ENCODE assay signal across 1 cellular context in genomic region chr4:112230879-112231778, GRCh38.
TF ChIP-seq lines count a peak whose summit lies in the region.

No MANE protein-coding gene starts in this region.

TF ChIP-seq in HepG2, 621 proteins besides CTCF, POLR2A, EP300 and RAD21 (continued from another document and continues in another):
- TF ChIP-seq ZHX1 (CRISPR knock-in tag; IDR thresholded peaks at IDR 0.05; ENCODE audit: low read depth), result no peak; the same call in 1 of the 2 replicates
- 0 out of 2 replicates have a peak, but pooled peaks have one; percentile 20 for TF ChIP-seq ARID3A (IDR thresholded peaks at IDR 0.05; ENCODE audit: low read depth, low read length)
- TF ChIP-seq ZBTB40 (IDR thresholded peaks at IDR 0.05), result 0 out of 2 replicates have a peak, but pooled peaks have one; percentile 8
- TF ChIP-seq ZBTB40 (CRISPR knock-in tag; IDR thresholded peaks at IDR 0.05), result no peak; the same call in 1 of the 2 replicates
- TF ChIP-seq KLF16 (CRISPR knock-in tag; IDR thresholded peaks at IDR 0.05), result peak in 1 of 2 experiments; percentile 79; a peak in 2 of 4 replicates
- no peak for TF ChIP-seq MBNL3 (CRISPR knock-in tag; conservative IDR thresholded peaks at IDR 0.05)
- TF ChIP-seq KAT8 (CRISPR knock-in tag; IDR thresholded peaks at IDR 0.05), result peak; percentile 88
- TF ChIP-seq SP140L (CRISPR knock-in tag; IDR thresholded peaks at IDR 0.05; ENCODE audit: borderline replicate concordance), result peak; percentile 74; the same call in 1 of the 2 replicates
- TF ChIP-seq ZNF317 (CRISPR knock-in tag; IDR thresholded peaks at IDR 0.05), result no peak; the same call in 1 of the 2 replicates
- peak; percentile 85 for TF ChIP-seq KMT2B (CRISPR knock-in tag; IDR thresholded peaks at IDR 0.05)
- no peak for TF ChIP-seq ZBTB49 (CRISPR knock-in tag; IDR thresholded peaks at IDR 0.05; ENCODE audit: borderline replicate concordance)
- peak; percentile 85 for TF ChIP-seq RFXAP (CRISPR knock-in tag; IDR thresholded peaks at IDR 0.05; ENCODE audit: borderline replicate concordance)
- TF ChIP-seq HOXA3 (CRISPR knock-in tag; IDR thresholded peaks at IDR 0.05), result peak; percentile 83
- TF ChIP-seq MIXL1 (CRISPR knock-in tag; IDR thresholded peaks at IDR 0.05), result no peak
- TF ChIP-seq ZFP37 (CRISPR knock-in tag; IDR thresholded peaks at IDR 0.05; ENCODE audit: borderline replicate concordance), result peak; percentile 50; the same call in 1 of the 2 replicates
- no peak for TF ChIP-seq BATF2 (CRISPR knock-in tag; IDR thresholded peaks at IDR 0.05)
- no peak for TF ChIP-seq ZNF891 (CRISPR knock-in tag; IDR thresholded peaks at IDR 0.05)
- no peak for TF ChIP-seq ZNF432 (CRISPR knock-in tag; IDR thresholded peaks at IDR 0.05; ENCODE audit: borderline replicate concordance)
- no peak for TF ChIP-seq ZNF460 (CRISPR knock-in tag; IDR thresholded peaks at IDR 0.05; ENCODE audit: borderline replicate concordance)
- no peak for TF ChIP-seq ETV6 (CRISPR knock-in tag; conservative IDR thresholded peaks at IDR 0.05)
- peak; percentile 70; the same call in 1 of the 2 replicates for TF ChIP-seq E2F1 (CRISPR knock-in tag; IDR thresholded peaks at IDR 0.05)
- TF ChIP-seq ZSCAN29 (CRISPR knock-in tag; conservative IDR thresholded peaks at IDR 0.05), result no peak; the same call in 1 of the 2 replicates
- TF ChIP-seq ZNF792 (CRISPR knock-in tag; IDR thresholded peaks at IDR 0.05), result peak; percentile 71
- TF ChIP-seq PHB2 (IDR thresholded peaks at IDR 0.05; ENCODE audit: partially characterized antibody), result no peak
- TF ChIP-seq ZNF75D (CRISPR knock-in tag; IDR thresholded peaks at IDR 0.05; ENCODE audit: borderline replicate concordance), result no peak
- TF ChIP-seq CREB1 (IDR thresholded peaks at IDR 0.05), result peak; percentile 90
- TF ChIP-seq CREB1 (CRISPR knock-in tag; IDR thresholded peaks at IDR 0.05), result peak; percentile 95
- TF ChIP-seq ZNF772 (CRISPR knock-in tag; IDR thresholded peaks at IDR 0.05), result no peak; the same call in 1 of the 2 replicates
- TF ChIP-seq BCLAF1 (IDR thresholded peaks at IDR 0.05), result no peak
- peak; percentile 70; the same call in 1 of the 2 replicates for TF ChIP-seq ZBTB14 (CRISPR knock-in tag; IDR thresholded peaks at IDR 0.05)
- TF ChIP-seq LCORL (IDR thresholded peaks at IDR 0.05), result no peak
- TF ChIP-seq LCORL (CRISPR knock-in tag; IDR thresholded peaks at IDR 0.05), result peak; percentile 66
- no peak; the same call in 1 of the 2 replicates for TF ChIP-seq NFKBIZ (CRISPR knock-in tag; IDR thresholded peaks at IDR 0.05)
- peak; percentile 82 for TF ChIP-seq THRA (CRISPR knock-in tag; IDR thresholded peaks at IDR 0.05; ENCODE audit: borderline replicate concordance)
